8 cellular contexts compared by ENCODE assay signal in the genomic region with DNA sequence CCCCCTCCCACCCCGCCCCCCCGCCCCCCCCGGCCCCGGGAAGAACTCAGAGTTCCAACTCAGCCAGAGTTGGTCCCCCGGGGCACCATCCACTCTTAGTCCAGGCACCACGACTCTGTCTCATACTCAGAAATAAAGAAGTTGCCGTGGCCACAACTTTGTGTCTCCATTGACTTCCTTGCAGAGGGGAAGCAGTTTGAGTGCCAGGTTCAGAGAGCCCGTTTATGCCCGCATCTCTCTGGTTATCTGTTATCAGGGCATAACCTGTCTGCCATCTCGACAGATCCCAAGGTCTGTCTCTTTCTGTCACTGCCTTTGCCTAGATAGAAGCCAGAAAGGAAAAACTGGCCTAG. TPM values are rescaled to one million over a fixed set of nuclear protein-coding genes. Genes with fewer than 3 reads are reported as not detected.
A peak's percentile ranks its signal among the peaks of the same experiment; 100 is the strongest.
DNase-seq lines count a peak whose midpoint lies in the region; ATAC-seq, FAIRE-seq and TF ChIP-seq lines count a peak whose summit lies in the region.

No MANE protein-coding gene starts in this region.

- no peak for TF ChIP-seq RAD21 in H1 (IDR thresholded peaks at IDR 0.05 in 1 of 2, conservative IDR thresholded peaks at IDR 0.05 in 1 of 2; ENCODE audit: low read depth in 2 of 2, low read length in 2 of 2)

- intact Hi-C loops in left ventricle myocardium inferior (cut with micrococcal nuclease): no loop called here
- intact Hi-C loops in Right ventricle myocardium inferior (cut with DNase I): no loop called here
- intact Hi-C loops in OCI-LY7 (cut with micrococcal nuclease; ENCODE audit: unreplicated experiment): loop anchor here (5.0 kb wide), 1 partner anchor 121 kb away; a partner anchor contains a TSS

- peak overlapping the region; percentile 98; the same call in 1 of the 2 replicates for H4K8ac ChIP-seq in H1 (ENCODE audit: extremely low read depth, insufficient read depth, low read length)
- no peak overlapping the region for H4K8ac ChIP-seq in neuronal stem cell (ENCODE audit: low read depth, low read length)

- H3K23ac ChIP-seq in H1 (ENCODE audit: insufficient read length): no peak overlapping the region
- H3K23ac ChIP-seq in neuronal stem cell (ENCODE audit: low read depth, low read length, poor library complexity): no peak overlapping the region

- H2BK5ac ChIP-seq in H1 (ENCODE audit: low read depth, low read length) (peak overlapping the region; percentile 96), neuronal stem cell (ENCODE audit: low read length) (no peak overlapping the region)

- H2BK120ac ChIP-seq in H1 (replicated peaks; ENCODE audit: low read depth, low read length): no peak overlapping the region
- H2BK120ac ChIP-seq in neuronal stem cell (ENCODE audit: low read depth, low read length): no peak overlapping the region

- no peak overlapping the region for H2BK15ac ChIP-seq in H1 (ENCODE audit: low read length)
- no peak overlapping the region for H2BK15ac ChIP-seq in neuronal stem cell (ENCODE audit: low read length)

- DNase-seq in left ventricle myocardium inferior: no peak
- DNase-seq in Right ventricle myocardium inferior (ENCODE audit: missing footprints): no peak
- DNase-seq in OCI-LY7 (ENCODE audit: low spot score): peak; percentile 47
- no peak for DNase-seq in H1 (ENCODE audit: low read depth in 1 of 2, low spot score in 2 of 2)
- DNase-seq in neuronal stem cell (ENCODE audit: low spot score): no peak
- DNase-seq in NCI-H345 treated with DMSO at 0.1 percent for 48 hours (lab: John Stamatoyannopoulos, UW; ENCODE audit: unreplicated experiment): no peak
- DNase-seq in AG20443 (ENCODE audit: low spot score): no peak
- DNase-seq in HuH-7.5 (ENCODE audit: low spot score): no peak

- no TSS peak for BruUV-seq in OCI-LY7 (replicated peaks; lab: Mats Ljungman, UMichigan)

- TF ChIP-seq CTCF in left ventricle myocardium inferior (IDR thresholded peaks at IDR 0.05; ENCODE audit: borderline replicate concordance) (no peak), OCI-LY7 (conservative IDR thresholded peaks at IDR 0.05; ENCODE audit: low read length) (no peak), H1 (IDR thresholded peaks at IDR 0.05; ENCODE audit: control extremely low read depth in 1 of 3, insufficient read depth in 1 of 3, low read depth in 1 of 3, low read length in 3 of 3) (no peak)

- H3K4me3 ChIP-seq in left ventricle myocardium inferior: peak overlapping the region; percentile 86
- H3K4me3 ChIP-seq in OCI-LY7 (ENCODE audit: low read depth, low read length, poor library complexity, severe bottlenecking): peak overlapping the region; percentile 92
- peak overlapping the region; percentile 72 to 96 (median 86) for H3K4me3 ChIP-seq in H1 (ENCODE audit: extremely low read depth in 1 of 4, insufficient read depth in 2 of 4, low read depth in 3 of 4, low read length in 4 of 4)
- peak overlapping the region; percentile 73 to 93 for H3K4me3 ChIP-seq in neuronal stem cell (ENCODE audit: low read length in 2 of 2)

- H4K91ac ChIP-seq in H1 (replicated peaks; ENCODE audit: insufficient read length, low read length): no peak overlapping the region
- H4K91ac ChIP-seq in neuronal stem cell (ENCODE audit: low read depth, low read length, poor library complexity): no peak overlapping the region

- CTCF ChIA-PET in OCI-LY7 (lab: Charles Lee; ENCODE audit: unreplicated experiment): interaction anchor here (1.0 kb wide), 1 partner anchor 19 kb away, joined by 3 read pairs; no protein-coding TSS in a partner anchor
- CTCF ChIA-PET in H1 (lab: Charles Lee; ENCODE audit: partially characterized antibody): no interaction called here

- TF ChIP-seq POLR2A in H1 (IDR thresholded peaks at IDR 0.05; ENCODE audit: control extremely low read depth in 1 of 2, low read depth in 2 of 2, low read length in 2 of 2): no peak

- H3K9me3 ChIP-seq in left ventricle myocardium inferior (replicated peaks): no peaks in the 10 kb centered on the region
- H3K9me3 ChIP-seq in OCI-LY7 (ENCODE audit: low read length): no peaks in the 10 kb centered on the region
- H3K9me3 ChIP-seq in H1 (ENCODE audit: insufficient read depth in 2 of 2, low read depth in 1 of 2, low read length in 1 of 2): no peaks in the 10 kb centered on the region
- H3K9me3 ChIP-seq in neuronal stem cell (replicated peaks in 1 of 2; ENCODE audit: control insufficient read depth in 2 of 2, insufficient read depth in 1 of 2, low read depth in 1 of 2, low read length in 2 of 2): no peaks in the 10 kb centered on the region

- H3K27me3 ChIP-seq in left ventricle myocardium inferior (ENCODE audit: low read depth): no peaks in the 10 kb centered on the region
- H3K27me3 ChIP-seq in H1 (replicated peaks in 1 of 4; ENCODE audit: control insufficient read depth in 3 of 4, extremely low read depth in 1 of 4, insufficient read depth in 3 of 4, low read length in 3 of 4): no peaks in the 10 kb centered on the region
- H3K27me3 ChIP-seq in neuronal stem cell (ENCODE audit: control insufficient read depth in 3 of 3, insufficient read depth in 3 of 3, low read depth in 1 of 3, low read length in 3 of 3): no peaks in the 10 kb centered on the region

- peaks cover 8% of the 10 kb centered on the region for H3K23me2 ChIP-seq in H1 (ENCODE audit: low read depth, low read length)

- no peak overlapping the region for H3K56ac ChIP-seq in H1 (replicated peaks; ENCODE audit: insufficient read length, low read depth, low read length)

- TF ChIP-seq EP300 in H1 (IDR thresholded peaks at IDR 0.05; ENCODE audit: borderline replicate concordance in 1 of 2, low read depth in 2 of 2, low read length in 2 of 2): no peak

- no peak for FAIRE-seq in H1 (lab: Jason Lieb, UNC)

- no peak overlapping the region for H4K5ac ChIP-seq in H1 (ENCODE audit: insufficient read length, low read depth, low read length)

- H2AFZ ChIP-seq in OCI-LY7 (ENCODE audit: low read length) (no peak overlapping the region), H1 (ENCODE audit: low read length) (no peak overlapping the region), neuronal stem cell (ENCODE audit: low read length) (peak overlapping the region; percentile 93)

- H3K18ac ChIP-seq in H1 (ENCODE audit: extremely low read depth, low read length) (no peak overlapping the region), neuronal stem cell (ENCODE audit: low read length) (no peak overlapping the region)

- H3K4ac ChIP-seq in H1 (replicated peaks; ENCODE audit: insufficient read length, low read depth, low read length): no peak overlapping the region
- H3K4ac ChIP-seq in neuronal stem cell (ENCODE audit: low read length): no peak overlapping the region

- peaks cover 46% of the 10 kb centered on the region for H3K4me1 ChIP-seq in left ventricle myocardium inferior
- peaks cover 24% of the 10 kb centered on the region for H3K4me1 ChIP-seq in OCI-LY7 (ENCODE audit: insufficient read depth, low read length, poor library complexity, severe bottlenecking)
- peaks cover 0 to 7% (median 1%) of the 10 kb centered on the region in 4 experiments; a peak in 3 of 7 replicates for H3K4me1 ChIP-seq in H1 (replicated peaks in 1 of 4; ENCODE audit: control insufficient read depth in 3 of 4, insufficient read depth in 4 of 4, low read length in 3 of 4)
- peaks cover 6 to 15% of the 10 kb centered on the region in 2 donors for H3K4me1 ChIP-seq in neuronal stem cell (ENCODE audit: control insufficient read depth in 2 of 2, insufficient read depth in 1 of 2, low read depth in 1 of 2, low read length in 2 of 2)

- H2AK5ac ChIP-seq in H1 (ENCODE audit: low read depth, low read length): no peak overlapping the region
- H2AK5ac ChIP-seq in neuronal stem cell (ENCODE audit: low read depth, low read length): no peak overlapping the region

- ATAC-seq in Right ventricle myocardium inferior: no peak

- H3K4me2 ChIP-seq in OCI-LY7 (ENCODE audit: low read length) (peak overlapping the region; percentile 90), H1 (ENCODE audit: insufficient read depth in 1 of 2, low read depth in 2 of 2, low read length in 2 of 2) (peak overlapping the region; percentile 60 to 87), neuronal stem cell (ENCODE audit: insufficient read depth, low read length, poor library complexity, severe bottlenecking) (peak overlapping the region; percentile 65)

- H3K9me2 ChIP-seq in OCI-LY7 (ENCODE audit: insufficient read depth, low read length): no peaks in the 10 kb centered on the region

- H2BK20ac ChIP-seq in H1 (ENCODE audit: low read length): no peak overlapping the region

- H3K79me2 ChIP-seq in OCI-LY7 (ENCODE audit: insufficient read depth, low read depth, low read length) (peaks cover 37% of the 10 kb centered on the region), H1 (ENCODE audit: control insufficient read depth in 1 of 2, insufficient read depth in 2 of 2, low read length in 2 of 2) (peaks cover 16 to 27% of the 10 kb centered on the region in 2 experiments)

- 8% methylated on average over 9 of the region's 10 CpGs; no CpG with 5 or more reads in 1 of the 2 experiments for WGBS in H1 (ENCODE audit: extremely low coverage in 1 of 2, insufficient coverage in 1 of 2, insufficient read length in 1 of 2, insufficient replicate concordance in 2 of 2, low coverage in 1 of 2, low lambda C conversion rate in 2 of 2, missing lambda C conversion rate in 1 of 2), 2 experiments
- WGBS in neuronal stem cell (ENCODE audit: extremely low coverage in 2 of 2, insufficient read length in 2 of 2, insufficient replicate concordance in 1 of 2), 2 donors: no CpG with 5 or more reads among the region's 10 CpGs

- H4K20me1 ChIP-seq in OCI-LY7 (ENCODE audit: insufficient read depth, low read length) (peaks cover 23% of the 10 kb centered on the region), H1 (replicated peaks in 1 of 2; ENCODE audit: control insufficient read depth in 1 of 2, insufficient read depth in 2 of 2, low read length in 2 of 2) (peaks cover 0 to 10% of the 10 kb centered on the region in 2 experiments)

- H3K36me3 ChIP-seq in left ventricle myocardium inferior (peaks cover 26% of the 10 kb centered on the region), OCI-LY7 (ENCODE audit: insufficient read depth, low read length) (peaks cover 31% of the 10 kb centered on the region), H1 (ENCODE audit: control insufficient read depth in 2 of 4, insufficient read depth in 4 of 4, low read length in 3 of 4) (peaks cover 4 to 21% (median 12%) of the 10 kb centered on the region in 4 experiments; a peak in 7 of 8 replicates), neuronal stem cell (replicated peaks in 1 of 2; ENCODE audit: control insufficient read depth in 2 of 2, insufficient read depth in 2 of 2, low read length in 2 of 2) (peaks cover 6 to 48% of the 10 kb centered on the region in 2 donors)

- H3K9ac ChIP-seq in H1 (replicated peaks in 1 of 4; ENCODE audit: extremely low read depth in 1 of 4, low read depth in 3 of 4, low read length in 3 of 4) (peak overlapping the region; percentile 43 to 97 (median 86)), neuronal stem cell (ENCODE audit: low read depth, low read length, poor library complexity) (peak overlapping the region; percentile 82)

- peaks cover 11% of the 10 kb centered on the region for H3K79me1 ChIP-seq in H1 (ENCODE audit: low read depth, low read length)
- H3K79me1 ChIP-seq in neuronal stem cell (ENCODE audit: low read depth, low read length): peaks cover 4% of the 10 kb centered on the region

- POLR2A ChIA-PET in OCI-LY7 (lab: Charles Lee): interaction anchor here (0.7 to 1.3 kb wide), 4 partner anchors 16 to 164 kb away, joined by 3 to 4 read pairs (median 3); no protein-coding TSS in a partner anchor
- POLR2A ChIA-PET in H1 (lab: Charles Lee; ENCODE audit: partially characterized antibody): interaction anchor here (0.6 to 3.4 kb wide), 6 partner anchors 9 to 823 kb away, joined by 3 to 13 read pairs (median 4); a partner anchor contains a TSS

- H3K14ac ChIP-seq in H1 (ENCODE audit: insufficient read length) (no peak overlapping the region), neuronal stem cell (ENCODE audit: low read length) (no peak overlapping the region)

- H3K27ac ChIP-seq in left ventricle myocardium inferior (replicated peaks) (peak overlapping the region; percentile 97), OCI-LY7 (ENCODE audit: low read depth, low read length, poor library complexity, severe bottlenecking) (peak overlapping the region; percentile 86), H1 (ENCODE audit: low read depth, low read length) (no peak overlapping the region), neuronal stem cell (replicated peaks; ENCODE audit: low read length) (no peak overlapping the region)

- H2BK12ac ChIP-seq in H1 (ENCODE audit: low read depth, low read length) (no peak overlapping the region), neuronal stem cell (ENCODE audit: low read length) (no peak overlapping the region)

RNA-seq across cellular contexts. Expression of a gene that starts 0.6 kb away (rescaled TPM):
- 20.0 TPM for total RNA-seq in left ventricle myocardium inferior
- 18.6 TPM for total RNA-seq in Right ventricle myocardium inferior
- 21.5 and 22.5 TPM in 2 replicates for total RNA-seq in OCI-LY7 (2014; rRNA removed; shearing (Covaris generic))
- 23.4 and 24.0 TPM in 2 replicates for total RNA-seq in OCI-LY7 (2022)
- 31.9 and 32.8 TPM in 2 replicates for total RNA-seq in H1 (2021; fragmentation: NEBNext Ultra II Directional; extraction: Animal tissue kit (Norgen Biotek cat#: 25700))
- 5.1 and 8.4 TPM in 2 replicates for polyA plus RNA-seq in H1 (2011; rRNA removed)
- polyA plus RNA-seq in H1 (2011; cell fraction: cytosol; rRNA removed): 11.6 TPM
- polyA plus RNA-seq in H1 (2011; cell fraction: nucleus; rRNA removed): 7.4 TPM
- polyA plus RNA-seq in H1 (2012, experiment 1 of 2): 12.1 to 24.2 TPM (median 14.4 TPM) in 4 replicates
- 1.2 TPM for polyA plus RNA-seq in H1 (2012, experiment 2 of 2)
- 23.2 TPM for polyA plus RNA-seq in H1 (2013, experiment 1 of 2)
- 21.7 TPM for polyA plus RNA-seq in H1 (2013, experiment 2 of 2)
- 18.5 and 22.4 TPM in 2 replicates for polyA minus RNA-seq in H1 (2011; rRNA and poly(A)+ RNA removed)
- polyA minus RNA-seq in H1 (2011; cell fraction: cytosol; rRNA and poly(A)+ RNA removed): 13.4 TPM
- 25.0 TPM for polyA minus RNA-seq in H1 (2011; cell fraction: nucleus; rRNA and poly(A)+ RNA removed)
- polyA plus RNA-seq in neuronal stem cell (2013, experiment 1 of 2): 32.0 TPM
- polyA plus RNA-seq in neuronal stem cell (2013, experiment 2 of 2): 33.0 TPM

RNA-seq across cellular contexts. Expression of a gene that starts 45.7 kb away (rescaled TPM):
- total RNA-seq in left ventricle myocardium inferior: not detected
- not detected for total RNA-seq in Right ventricle myocardium inferior
- total RNA-seq in OCI-LY7 (2014; rRNA removed; shearing (Covaris generic)): not detected in 2 replicates
- not detected in 2 replicates for total RNA-seq in OCI-LY7 (2022)
- not detected in 2 replicates for total RNA-seq in H1 (2021; fragmentation: NEBNext Ultra II Directional; extraction: Animal tissue kit (Norgen Biotek cat#: 25700))
- not detected in 2 replicates for polyA plus RNA-seq in H1 (2011; rRNA removed)
- polyA plus RNA-seq in H1 (2011; cell fraction: cytosol; rRNA removed): not detected
- not detected for polyA plus RNA-seq in H1 (2011; cell fraction: nucleus; rRNA removed)
- not detected in 4 replicates for polyA plus RNA-seq in H1 (2012, experiment 1 of 2)
- polyA plus RNA-seq in H1 (2012, experiment 2 of 2): not detected
- not detected for polyA plus RNA-seq in H1 (2013, experiment 1 of 2)
- not detected for polyA plus RNA-seq in H1 (2013, experiment 2 of 2)
- polyA minus RNA-seq in H1 (2011; rRNA and poly(A)+ RNA removed): not detected in 2 replicates
- not detected for polyA minus RNA-seq in H1 (2011; cell fraction: cytosol; rRNA and poly(A)+ RNA removed)
- polyA minus RNA-seq in H1 (2011; cell fraction: nucleus; rRNA and poly(A)+ RNA removed): not detected
- not detected for polyA plus RNA-seq in neuronal stem cell (2013, experiment 1 of 2)
- not detected for polyA plus RNA-seq in neuronal stem cell (2013, experiment 2 of 2)

Comparison
In these comparisons a context has a peak if more than half of its experiments do, and no peak if none do; other contexts are left out.
1. H3K27ac ChIP-seq: peak in left ventricle myocardium inferior (single experiment) and OCI-LY7 (single experiment); none in H1 (single experiment) and neuronal stem cell (single experiment).
2. Peak in every context shown above with its lines, with median percentiles within 50 percentile points of each other: H3K4me3 ChIP-seq and H3K4me2 ChIP-seq.